Comparison of ENCODE assay signal across 8 cellular contexts in genomic region chr15:69713726-69714559, GRCh38.
DNase-seq lines count a peak whose midpoint lies in the region; ATAC-seq lines count a peak whose summit lies in the region.

No MANE protein-coding gene starts in this region.

- ATAC-seq in GM19351 (IDR thresholded peaks at IDR 0.05; ENCODE audit: unreplicated experiment) (peak; percentile 96), HG03354 (IDR thresholded peaks at IDR 0.05; ENCODE audit: poor library complexity, severe bottlenecking, unreplicated experiment) (peak; percentile 95)

- DNase-seq in activated CD8-positive, alpha-beta memory T cell treated with anti-CD3 and anti-CD28 coated beads, Interleukin-2, amount 50 U/mL, for 24 hours (ENCODE audit: extremely low read depth): peak; percentile 40
- DNase-seq in stimulated activated CD4-positive, alpha-beta T cell treated with anti-CD3 and anti-CD28 coated beads, Interleukin-15, amount 100 ng/mL, for 48 hours (ENCODE audit: low read depth in 2 of 2): peak; percentile 65 to 70
- no peak for DNase-seq in NCI-H1105 treated with DMSO at 0.1 percent for 48 hours (lab: John Stamatoyannopoulos, UW)
- no peak for DNase-seq in NCI-H748 (lab: John Stamatoyannopoulos, UW; ENCODE audit: unreplicated experiment)
- no peak for DNase-seq in medulla oblongata (ENCODE audit: extremely low spot score)
- no peak for DNase-seq in AG08395 (ENCODE audit: low spot score)

Comparison
In these comparisons a context has a peak if more than half of its experiments do, and no peak if none do; other contexts are left out.
1. DNase-seq: peak in activated CD8-positive, alpha-beta memory T cell treated with anti-CD3 and anti-CD28 coated beads, Interleukin-2, amount 50 U/mL, for 24 hours (single experiment) and stimulated activated CD4-positive, alpha-beta T cell treated with anti-CD3 and anti-CD28 coated beads, Interleukin-15, amount 100 ng/mL, for 48 hours (2 of 2); none in NCI-H1105 treated with DMSO at 0.1 percent for 48 hours (single experiment), NCI-H748 (single experiment), medulla oblongata (single experiment) and AG08395 (single experiment).